ENCODE assay signal across 19 cellular contexts in genomic region chr19:38216785-38217746, GRCh38. TPM values are rescaled to one million over a fixed set of nuclear protein-coding genes. Genes with fewer than 3 reads are reported as not detected.
"Had no signal": no experiment of that assay in that cellular context is flagged by ENCODE, and none has a peak within 500 bp of the region (broad histone marks: within the 10 kb centered on the region; RNA-seq: fewer than 3 reads in every experiment).

No MANE protein-coding gene starts in this region.

- H3K36me3 Mint-ChIP-seq: WTC11 had no signal

- H3K27me3 ChIP-seq: pancreas, testis had no signal

- H3K9me3 Mint-ChIP-seq: activated CD4-positive, alpha-beta T cell treated with anti-CD3 and anti-CD28 coated beads, Interleukin-2, amount 10 ng/mL, durations not matched to agents 7 days and 5 days; activated naive CD4-positive, alpha-beta T cell treated with anti-CD3 and anti-CD28 coated beads for 36 hours; activated T-helper 17 cell treated with anti-CD3 and anti-CD28 coated beads, Interleukin-2, amount 50 U/mL, for 72 hours; neural crest cell; stimulated activated naive CD8-positive, alpha-beta T cell treated with anti-CD3 and anti-CD28 coated beads, Interleukin-15, Interleukin-2, amounts not matched to agents 100 ng/mL and 50 ng/mL, for 24 hours; WTC11 had no signal

- H3K27ac Mint-ChIP-seq: activated CD4-positive, alpha-beta T cell treated with anti-CD3 and anti-CD28 coated beads, Interleukin-2, amount 10 ng/mL, durations not matched to agents 7 days and 5 days; activated naive CD4-positive, alpha-beta T cell treated with anti-CD3 and anti-CD28 coated beads for 36 hours; activated T-helper 17 cell treated with anti-CD3 and anti-CD28 coated beads, Interleukin-2, amount 50 U/mL, for 72 hours; immature natural killer cell; stimulated activated naive CD8-positive, alpha-beta T cell treated with anti-CD3 and anti-CD28 coated beads, Interleukin-15, Interleukin-2, amounts not matched to agents 100 ng/mL and 50 ng/mL, for 24 hours; T-helper 17 cell; WTC11 had no signal

- DNase-seq: activated CD4-positive, alpha-beta T cell treated with anti-CD3 and anti-CD28 coated beads, Interleukin-2, amount 10 ng/mL, durations not matched to agents 7 days and 5 days; activated CD8-positive, alpha-beta memory T cell treated with anti-CD3 and anti-CD28 coated beads for 24 hours; activated naive CD4-positive, alpha-beta T cell treated with anti-CD3 and anti-CD28 coated beads for 36 hours; central memory CD4-positive, alpha-beta T cell; dermis blood vessel endothelial cell; glutamatergic neuron; immature natural killer cell; left cardiac atrium; mammary epithelial cell; pancreas; stimulated activated CD4-positive, alpha-beta T cell treated with anti-CD3 and anti-CD28 coated beads, Interleukin-15, amount 100 ng/mL, for 24 hours; stimulated activated CD4-positive, alpha-beta T cell treated with anti-CD3 and anti-CD28 coated beads, Interleukin-4, amount 100 ng/mL, for 24 hours; T-helper 17 cell; testis had no signal

- H3K4me1 ChIP-seq: pancreas, testis had no signal

- H3K4me3 Mint-ChIP-seq: activated CD4-positive, alpha-beta T cell treated with anti-CD3 and anti-CD28 coated beads, Interleukin-2, amount 10 ng/mL, durations not matched to agents 7 days and 5 days; activated naive CD4-positive, alpha-beta T cell treated with anti-CD3 and anti-CD28 coated beads for 36 hours; activated T-helper 17 cell treated with anti-CD3 and anti-CD28 coated beads, Interleukin-2, amount 50 U/mL, for 72 hours; immature natural killer cell; neural crest cell; stimulated activated naive CD8-positive, alpha-beta T cell treated with anti-CD3 and anti-CD28 coated beads, Interleukin-15, Interleukin-2, amounts not matched to agents 100 ng/mL and 50 ng/mL, for 24 hours; T-helper 17 cell; WTC11 had no signal

- H3K9me3 ChIP-seq: pancreas, testis had no signal

- H3K4me3 ChIP-seq: pancreas, testis had no signal

- H3K27ac ChIP-seq: pancreas, testis had no signal

RNA-seq across cellular contexts. Expression of gene DPF1, which starts 7.0 kb away (rescaled TPM):
- total RNA-seq: mononuclear cell, T-helper 17 cell had no signal

RNA-seq across cellular contexts. Expression of gene PPP1R14A, which starts 39.1 kb away (rescaled TPM):
- total RNA-seq: activated CD4-positive, alpha-beta T cell treated with anti-CD3 and anti-CD28 coated beads, Interleukin-2, amount 10 ng/mL, durations not matched to agents 7 days and 5 days; activated naive CD4-positive, alpha-beta T cell treated with anti-CD3 and anti-CD28 coated beads for 36 hours; activated T-helper 17 cell treated with anti-CD3 and anti-CD28 coated beads, Interleukin-2, amount 50 U/mL, for 72 hours had no signal
